1 cellular context compared by ENCODE assay signal in the genomic region with DNA sequence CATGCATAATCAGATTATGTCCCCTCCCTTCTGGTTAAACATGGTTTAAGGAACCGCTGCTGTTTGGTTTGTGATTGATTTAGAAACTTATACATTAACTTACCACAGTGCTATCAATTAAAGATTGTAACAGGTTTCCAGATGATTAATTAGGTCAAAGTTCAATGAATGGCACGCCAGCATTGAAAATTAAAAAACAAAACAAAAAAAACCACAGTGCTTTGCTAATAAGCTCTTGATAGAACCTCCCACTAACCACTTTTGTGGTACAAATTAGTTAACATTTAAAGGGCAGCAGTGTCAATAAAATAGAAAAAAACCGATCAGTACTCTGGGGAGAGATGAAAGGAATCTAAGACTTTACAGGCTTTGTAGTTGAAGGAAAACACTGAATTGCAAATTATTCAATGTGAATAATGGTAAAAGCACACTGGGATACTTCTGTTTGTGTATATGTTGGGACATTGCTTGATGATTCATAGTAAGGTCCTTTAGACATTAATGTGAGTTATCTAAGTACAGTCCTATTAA.
TF ChIP-seq lines count a peak whose summit lies in the region.

No MANE protein-coding gene starts in this region.

TF ChIP-seq in GM12878, 131 proteins besides CTCF, POLR2A, EP300 and RAD21 (continued from another document):
- TF ChIP-seq, protein P1, sequence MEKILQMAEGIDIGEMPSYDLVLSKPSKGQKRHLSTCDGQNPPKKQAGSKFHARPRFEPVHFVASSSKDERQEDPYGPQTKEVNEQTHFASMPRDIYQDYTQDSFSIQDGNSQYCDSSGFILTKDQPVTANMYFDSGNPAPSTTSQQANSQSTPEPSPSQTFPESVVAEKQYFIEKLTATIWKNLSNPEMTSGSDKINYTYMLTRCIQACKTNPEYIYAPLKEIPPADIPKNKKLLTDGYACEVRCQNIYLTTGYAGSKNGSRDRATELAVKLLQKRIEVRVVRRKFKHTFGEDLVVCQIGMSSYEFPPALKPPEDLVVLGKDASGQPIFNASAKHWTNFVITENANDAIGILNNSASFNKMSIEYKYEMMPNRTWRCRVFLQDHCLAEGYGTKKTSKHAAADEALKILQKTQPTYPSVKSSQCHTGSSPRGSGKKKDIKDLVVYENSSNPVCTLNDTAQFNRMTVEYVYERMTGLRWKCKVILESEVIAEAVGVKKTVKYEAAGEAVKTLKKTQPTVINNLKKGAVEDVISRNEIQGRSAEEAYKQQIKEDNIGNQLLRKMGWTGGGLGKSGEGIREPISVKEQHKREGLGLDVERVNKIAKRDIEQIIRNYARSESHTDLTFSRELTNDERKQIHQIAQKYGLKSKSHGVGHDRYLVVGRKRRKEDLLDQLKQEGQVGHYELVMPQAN (conservative IDR thresholded peaks at IDR 0.05) = no peak
- TF ChIP-seq RELA (IDR thresholded peaks at IDR 0.05; ENCODE audit: borderline replicate concordance, partially characterized antibody) (no peak), HCFC1 (IDR thresholded peaks at IDR 0.05; ENCODE audit: low read length) (no peak), BRCA1 (IDR thresholded peaks at IDR 0.05; ENCODE audit: low read depth, low read length) (no peak), ZNF24 (IDR thresholded peaks at IDR 0.05) (no peak), IKZF1 (conservative IDR thresholded peaks at IDR 0.05) (no peak), DPF2 (IDR thresholded peaks at IDR 0.05) (peak; percentile 78), SRF (IDR thresholded peaks at IDR 0.05; ENCODE audit: low read depth in 2 of 2, low read length in 2 of 2) (no peak), ASH2L (IDR thresholded peaks at IDR 0.05; ENCODE audit: borderline replicate concordance, low read depth) (no peak), HDGF (IDR thresholded peaks at IDR 0.05) (no peak), CHD1 (IDR thresholded peaks at IDR 0.05; ENCODE audit: low read depth, low read length) (no peak), PAX8 (IDR thresholded peaks at IDR 0.05) (no peak), JUNB (IDR thresholded peaks at IDR 0.05) (no peak; the same call in 1 of the 2 replicates), RAD51 (IDR thresholded peaks at IDR 0.05) (0 out of 2 replicates have a peak, but pooled peaks have one; percentile 25)
- TF ChIP-seq, protein P2, sequence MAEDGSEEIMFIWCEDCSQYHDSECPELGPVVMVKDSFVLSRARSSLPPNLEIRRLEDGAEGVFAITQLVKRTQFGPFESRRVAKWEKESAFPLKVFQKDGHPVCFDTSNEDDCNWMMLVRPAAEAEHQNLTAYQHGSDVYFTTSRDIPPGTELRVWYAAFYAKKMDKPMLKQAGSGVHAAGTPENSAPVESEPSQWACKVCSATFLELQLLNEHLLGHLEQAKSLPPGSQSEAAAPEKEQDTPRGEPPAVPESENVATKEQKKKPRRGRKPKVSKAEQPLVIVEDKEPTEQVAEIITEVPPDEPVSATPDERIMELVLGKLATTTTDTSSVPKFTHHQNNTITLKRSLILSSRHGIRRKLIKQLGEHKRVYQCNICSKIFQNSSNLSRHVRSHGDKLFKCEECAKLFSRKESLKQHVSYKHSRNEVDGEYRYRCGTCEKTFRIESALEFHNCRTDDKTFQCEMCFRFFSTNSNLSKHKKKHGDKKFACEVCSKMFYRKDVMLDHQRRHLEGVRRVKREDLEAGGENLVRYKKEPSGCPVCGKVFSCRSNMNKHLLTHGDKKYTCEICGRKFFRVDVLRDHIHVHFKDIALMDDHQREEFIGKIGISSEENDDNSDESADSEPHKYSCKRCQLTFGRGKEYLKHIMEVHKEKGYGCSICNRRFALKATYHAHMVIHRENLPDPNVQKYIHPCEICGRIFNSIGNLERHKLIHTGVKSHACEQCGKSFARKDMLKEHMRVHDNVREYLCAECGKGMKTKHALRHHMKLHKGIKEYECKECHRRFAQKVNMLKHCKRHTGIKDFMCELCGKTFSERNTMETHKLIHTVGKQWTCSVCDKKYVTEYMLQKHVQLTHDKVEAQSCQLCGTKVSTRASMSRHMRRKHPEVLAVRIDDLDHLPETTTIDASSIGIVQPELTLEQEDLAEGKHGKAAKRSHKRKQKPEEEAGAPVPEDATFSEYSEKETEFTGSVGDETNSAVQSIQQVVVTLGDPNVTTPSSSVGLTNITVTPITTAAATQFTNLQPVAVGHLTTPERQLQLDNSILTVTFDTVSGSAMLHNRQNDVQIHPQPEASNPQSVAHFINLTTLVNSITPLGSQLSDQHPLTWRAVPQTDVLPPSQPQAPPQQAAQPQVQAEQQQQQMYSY (CRISPR knock-in tag; IDR thresholded peaks at IDR 0.05) = no peak
- TF ChIP-seq, protein P3, sequence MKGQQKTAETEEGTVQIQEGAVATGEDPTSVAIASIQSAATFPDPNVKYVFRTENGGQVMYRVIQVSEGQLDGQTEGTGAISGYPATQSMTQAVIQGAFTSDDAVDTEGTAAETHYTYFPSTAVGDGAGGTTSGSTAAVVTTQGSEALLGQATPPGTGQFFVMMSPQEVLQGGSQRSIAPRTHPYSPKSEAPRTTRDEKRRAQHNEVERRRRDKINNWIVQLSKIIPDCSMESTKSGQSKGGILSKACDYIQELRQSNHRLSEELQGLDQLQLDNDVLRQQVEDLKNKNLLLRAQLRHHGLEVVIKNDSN (IDR thresholded peaks at IDR 0.05; ENCODE audit: borderline replicate concordance, extremely low read length, insufficient read depth, low read depth, low read length) = no peak
- TF ChIP-seq, protein P4, sequence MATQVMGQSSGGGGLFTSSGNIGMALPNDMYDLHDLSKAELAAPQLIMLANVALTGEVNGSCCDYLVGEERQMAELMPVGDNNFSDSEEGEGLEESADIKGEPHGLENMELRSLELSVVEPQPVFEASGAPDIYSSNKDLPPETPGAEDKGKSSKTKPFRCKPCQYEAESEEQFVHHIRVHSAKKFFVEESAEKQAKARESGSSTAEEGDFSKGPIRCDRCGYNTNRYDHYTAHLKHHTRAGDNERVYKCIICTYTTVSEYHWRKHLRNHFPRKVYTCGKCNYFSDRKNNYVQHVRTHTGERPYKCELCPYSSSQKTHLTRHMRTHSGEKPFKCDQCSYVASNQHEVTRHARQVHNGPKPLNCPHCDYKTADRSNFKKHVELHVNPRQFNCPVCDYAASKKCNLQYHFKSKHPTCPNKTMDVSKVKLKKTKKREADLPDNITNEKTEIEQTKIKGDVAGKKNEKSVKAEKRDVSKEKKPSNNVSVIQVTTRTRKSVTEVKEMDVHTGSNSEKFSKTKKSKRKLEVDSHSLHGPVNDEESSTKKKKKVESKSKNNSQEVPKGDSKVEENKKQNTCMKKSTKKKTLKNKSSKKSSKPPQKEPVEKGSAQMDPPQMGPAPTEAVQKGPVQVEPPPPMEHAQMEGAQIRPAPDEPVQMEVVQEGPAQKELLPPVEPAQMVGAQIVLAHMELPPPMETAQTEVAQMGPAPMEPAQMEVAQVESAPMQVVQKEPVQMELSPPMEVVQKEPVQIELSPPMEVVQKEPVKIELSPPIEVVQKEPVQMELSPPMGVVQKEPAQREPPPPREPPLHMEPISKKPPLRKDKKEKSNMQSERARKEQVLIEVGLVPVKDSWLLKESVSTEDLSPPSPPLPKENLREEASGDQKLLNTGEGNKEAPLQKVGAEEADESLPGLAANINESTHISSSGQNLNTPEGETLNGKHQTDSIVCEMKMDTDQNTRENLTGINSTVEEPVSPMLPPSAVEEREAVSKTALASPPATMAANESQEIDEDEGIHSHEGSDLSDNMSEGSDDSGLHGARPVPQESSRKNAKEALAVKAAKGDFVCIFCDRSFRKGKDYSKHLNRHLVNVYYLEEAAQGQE (IDR thresholded peaks at IDR 0.05; ENCODE audit: low read depth, low read length) = no peak
- TF ChIP-seq, protein P5, sequence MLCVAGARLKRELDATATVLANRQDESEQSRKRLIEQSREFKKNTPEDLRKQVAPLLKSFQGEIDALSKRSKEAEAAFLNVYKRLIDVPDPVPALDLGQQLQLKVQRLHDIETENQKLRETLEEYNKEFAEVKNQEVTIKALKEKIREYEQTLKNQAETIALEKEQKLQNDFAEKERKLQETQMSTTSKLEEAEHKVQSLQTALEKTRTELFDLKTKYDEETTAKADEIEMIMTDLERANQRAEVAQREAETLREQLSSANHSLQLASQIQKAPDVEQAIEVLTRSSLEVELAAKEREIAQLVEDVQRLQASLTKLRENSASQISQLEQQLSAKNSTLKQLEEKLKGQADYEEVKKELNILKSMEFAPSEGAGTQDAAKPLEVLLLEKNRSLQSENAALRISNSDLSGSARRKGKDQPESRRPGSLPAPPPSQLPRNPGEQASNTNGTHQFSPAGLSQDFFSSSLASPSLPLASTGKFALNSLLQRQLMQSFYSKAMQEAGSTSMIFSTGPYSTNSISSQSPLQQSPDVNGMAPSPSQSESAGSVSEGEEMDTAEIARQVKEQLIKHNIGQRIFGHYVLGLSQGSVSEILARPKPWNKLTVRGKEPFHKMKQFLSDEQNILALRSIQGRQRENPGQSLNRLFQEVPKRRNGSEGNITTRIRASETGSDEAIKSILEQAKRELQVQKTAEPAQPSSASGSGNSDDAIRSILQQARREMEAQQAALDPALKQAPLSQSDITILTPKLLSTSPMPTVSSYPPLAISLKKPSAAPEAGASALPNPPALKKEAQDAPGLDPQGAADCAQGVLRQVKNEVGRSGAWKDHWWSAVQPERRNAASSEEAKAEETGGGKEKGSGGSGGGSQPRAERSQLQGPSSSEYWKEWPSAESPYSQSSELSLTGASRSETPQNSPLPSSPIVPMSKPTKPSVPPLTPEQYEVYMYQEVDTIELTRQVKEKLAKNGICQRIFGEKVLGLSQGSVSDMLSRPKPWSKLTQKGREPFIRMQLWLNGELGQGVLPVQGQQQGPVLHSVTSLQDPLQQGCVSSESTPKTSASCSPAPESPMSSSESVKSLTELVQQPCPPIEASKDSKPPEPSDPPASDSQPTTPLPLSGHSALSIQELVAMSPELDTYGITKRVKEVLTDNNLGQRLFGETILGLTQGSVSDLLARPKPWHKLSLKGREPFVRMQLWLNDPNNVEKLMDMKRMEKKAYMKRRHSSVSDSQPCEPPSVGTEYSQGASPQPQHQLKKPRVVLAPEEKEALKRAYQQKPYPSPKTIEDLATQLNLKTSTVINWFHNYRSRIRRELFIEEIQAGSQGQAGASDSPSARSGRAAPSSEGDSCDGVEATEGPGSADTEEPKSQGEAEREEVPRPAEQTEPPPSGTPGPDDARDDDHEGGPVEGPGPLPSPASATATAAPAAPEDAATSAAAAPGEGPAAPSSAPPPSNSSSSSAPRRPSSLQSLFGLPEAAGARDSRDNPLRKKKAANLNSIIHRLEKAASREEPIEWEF (IDR thresholded peaks at IDR 0.05; ENCODE audit: insufficient replicate concordance, low read depth, low read length) = peak; percentile 90
- TF ChIP-seq, protein P6, sequence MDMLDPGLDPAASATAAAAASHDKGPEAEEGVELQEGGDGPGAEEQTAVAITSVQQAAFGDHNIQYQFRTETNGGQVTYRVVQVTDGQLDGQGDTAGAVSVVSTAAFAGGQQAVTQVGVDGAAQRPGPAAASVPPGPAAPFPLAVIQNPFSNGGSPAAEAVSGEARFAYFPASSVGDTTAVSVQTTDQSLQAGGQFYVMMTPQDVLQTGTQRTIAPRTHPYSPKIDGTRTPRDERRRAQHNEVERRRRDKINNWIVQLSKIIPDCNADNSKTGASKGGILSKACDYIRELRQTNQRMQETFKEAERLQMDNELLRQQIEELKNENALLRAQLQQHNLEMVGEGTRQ (IDR thresholded peaks at IDR 0.05; ENCODE audit: borderline replicate concordance, low read depth, low read length) = no peak
- TF ChIP-seq, protein P7, sequence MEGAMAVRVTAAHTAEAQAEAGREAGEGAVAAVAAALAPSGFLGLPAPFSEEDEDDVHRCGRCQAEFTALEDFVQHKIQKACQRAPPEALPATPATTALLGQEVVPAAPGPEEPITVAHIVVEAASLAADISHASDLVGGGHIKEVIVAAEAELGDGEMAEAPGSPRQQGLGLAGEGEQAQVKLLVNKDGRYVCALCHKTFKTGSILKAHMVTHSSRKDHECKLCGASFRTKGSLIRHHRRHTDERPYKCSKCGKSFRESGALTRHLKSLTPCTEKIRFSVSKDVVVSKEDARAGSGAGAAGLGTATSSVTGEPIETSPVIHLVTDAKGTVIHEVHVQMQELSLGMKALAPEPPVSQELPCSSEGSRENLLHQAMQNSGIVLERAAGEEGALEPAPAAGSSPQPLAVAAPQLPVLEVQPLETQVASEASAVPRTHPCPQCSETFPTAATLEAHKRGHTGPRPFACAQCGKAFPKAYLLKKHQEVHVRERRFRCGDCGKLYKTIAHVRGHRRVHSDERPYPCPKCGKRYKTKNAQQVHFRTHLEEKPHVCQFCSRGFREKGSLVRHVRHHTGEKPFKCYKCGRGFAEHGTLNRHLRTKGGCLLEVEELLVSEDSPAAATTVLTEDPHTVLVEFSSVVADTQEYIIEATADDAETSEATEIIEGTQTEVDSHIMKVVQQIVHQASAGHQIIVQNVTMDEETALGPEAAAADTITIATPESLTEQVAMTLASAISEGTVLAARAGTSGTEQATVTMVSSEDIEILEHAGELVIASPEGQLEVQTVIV (IDR thresholded peaks at IDR 0.05; ENCODE audit: borderline replicate concordance, partially characterized antibody) = no peak
- TF ChIP-seq, protein P8, sequence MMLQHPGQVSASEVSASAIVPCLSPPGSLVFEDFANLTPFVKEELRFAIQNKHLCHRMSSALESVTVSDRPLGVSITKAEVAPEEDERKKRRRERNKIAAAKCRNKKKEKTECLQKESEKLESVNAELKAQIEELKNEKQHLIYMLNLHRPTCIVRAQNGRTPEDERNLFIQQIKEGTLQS (IDR thresholded peaks at IDR 0.05; ENCODE audit: borderline replicate concordance, extremely low read depth, low read depth, low read length) = no peak
- TF ChIP-seq, protein P9, sequence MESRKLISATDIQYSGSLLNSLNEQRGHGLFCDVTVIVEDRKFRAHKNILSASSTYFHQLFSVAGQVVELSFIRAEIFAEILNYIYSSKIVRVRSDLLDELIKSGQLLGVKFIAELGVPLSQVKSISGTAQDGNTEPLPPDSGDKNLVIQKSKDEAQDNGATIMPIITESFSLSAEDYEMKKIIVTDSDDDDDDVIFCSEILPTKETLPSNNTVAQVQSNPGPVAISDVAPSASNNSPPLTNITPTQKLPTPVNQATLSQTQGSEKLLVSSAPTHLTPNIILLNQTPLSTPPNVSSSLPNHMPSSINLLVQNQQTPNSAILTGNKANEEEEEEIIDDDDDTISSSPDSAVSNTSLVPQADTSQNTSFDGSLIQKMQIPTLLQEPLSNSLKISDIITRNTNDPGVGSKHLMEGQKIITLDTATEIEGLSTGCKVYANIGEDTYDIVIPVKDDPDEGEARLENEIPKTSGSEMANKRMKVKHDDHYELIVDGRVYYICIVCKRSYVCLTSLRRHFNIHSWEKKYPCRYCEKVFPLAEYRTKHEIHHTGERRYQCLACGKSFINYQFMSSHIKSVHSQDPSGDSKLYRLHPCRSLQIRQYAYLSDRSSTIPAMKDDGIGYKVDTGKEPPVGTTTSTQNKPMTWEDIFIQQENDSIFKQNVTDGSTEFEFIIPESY (IDR thresholded peaks at IDR 0.05) = no peak
TF ChIP-seq in GM12878: peak in this region for 20.
